In genomic region chr11:64916040-64916847, GRCh38 we compare ENCODE assay signal across 8 cellular contexts. TPM values are rescaled to one million over a fixed set of nuclear protein-coding genes. Genes with fewer than 3 reads are reported as not detected.
A peak's percentile ranks its signal among the peaks of the same experiment; 100 is the strongest.
DNase-seq lines count a peak whose midpoint lies in the region; ATAC-seq, FAIRE-seq and TF ChIP-seq lines count a peak whose summit lies in the region.

No MANE protein-coding gene starts in this region.

- H3K4me1 ChIP-seq in SJCRH30 (no peaks in the 10 kb centered on the region), mammary epithelial cell (ENCODE audit: insufficient read depth, low read length) (peaks cover 9% of the 10 kb centered on the region), keratinocyte (ENCODE audit: control insufficient read depth, extremely low read depth, insufficient read depth, low read length) (peaks cover 13% of the 10 kb centered on the region)

- H3K27me3 ChIP-seq in SJCRH30 (no peaks in the 10 kb centered on the region), mammary epithelial cell (ENCODE audit: insufficient read depth, low read length) (no peaks in the 10 kb centered on the region), keratinocyte (ENCODE audit: control insufficient read depth, extremely low read depth, insufficient read depth, low read length) (no peaks in the 10 kb centered on the region)

- in situ Hi-C loops in mammary epithelial cell (cut with MboI; ENCODE audit: low sequenced_read_pairs in 2 of 2) = no loop called here

- H3K27ac ChIP-seq in SJCRH30 (peak overlapping the region; percentile 34), mammary epithelial cell (ENCODE audit: insufficient read depth, low read depth, low read length) (peak overlapping the region; percentile 70), keratinocyte (ENCODE audit: control insufficient read depth, insufficient read depth, low read length) (peak overlapping the region; percentile 80)

- H3K9me3 ChIP-seq in SJCRH30 (replicated peaks) = no peaks in the 10 kb centered on the region
- no peaks in the 10 kb centered on the region for H3K9me3 ChIP-seq in mammary epithelial cell (replicated peaks; ENCODE audit: insufficient read depth, low read length)
- no peaks in the 10 kb centered on the region for H3K9me3 ChIP-seq in keratinocyte (ENCODE audit: control insufficient read depth, low read depth, low read length)

- ATAC-seq in HG02852 (IDR thresholded peaks at IDR 0.05; ENCODE audit: unreplicated experiment) = peak; percentile 9
- no peak for ATAC-seq in GM19463 (IDR thresholded peaks at IDR 0.05; ENCODE audit: unreplicated experiment)

- H3K4me3 ChIP-seq in SJCRH30 (peak overlapping the region; percentile 68), mammary epithelial cell (replicated peaks in 1 of 3; ENCODE audit: insufficient read depth in 1 of 3, low read depth in 2 of 3, low read length in 3 of 3) (peak overlapping the region; percentile 66 to 87 (median 71)), keratinocyte (ENCODE audit: control insufficient read depth in 2 of 3, extremely low read depth in 1 of 3, insufficient read depth in 2 of 3, low read depth in 1 of 3, low read length in 3 of 3) (peak overlapping the region; percentile 71 to 83 (median 76))

- H3K9ac ChIP-seq in mammary epithelial cell (ENCODE audit: insufficient read depth, low read length) (peak overlapping the region; percentile 88), keratinocyte (ENCODE audit: control insufficient read depth, extremely low read depth, insufficient read depth, low read length) (peak overlapping the region; percentile 95)

- WGBS in mammary epithelial cell (ENCODE audit: low coverage, missing lambda C conversion rate) = 22% methylated on average over 15 of the region's 26 CpGs

- H3K9me1 ChIP-seq in keratinocyte (ENCODE audit: control insufficient read depth, extremely low read depth, insufficient read depth, low read length) = no peaks in the 10 kb centered on the region

- intact Hi-C loops in mammary epithelial cell (cut with micrococcal nuclease) = loop anchor here (2.0 kb wide), 2 partner anchors 81 to 91 kb away; partner anchors contain the start of gene BATF2

- BruUV-seq in mammary epithelial cell (replicated peaks; lab: Mats Ljungman, UMichigan) = no TSS peak

- dilution Hi-C loops in mammary epithelial cell (cut with HindIII; ENCODE audit: low sequenced_read_pairs) = no loop called here
- dilution Hi-C loops in keratinocyte (cut with MboI; ENCODE audit: extremely low pct_ligation_motif_present, low sequenced_read_pairs) = no loop called here

- peaks cover 20% of the 10 kb centered on the region for H3K79me2 ChIP-seq in mammary epithelial cell (ENCODE audit: insufficient read depth, low read length)
- peaks cover 14% of the 10 kb centered on the region for H3K79me2 ChIP-seq in keratinocyte (ENCODE audit: control insufficient read depth, insufficient read depth, low read length)

- TF ChIP-seq CTCF in mammary epithelial cell (conservative IDR thresholded peaks at IDR 0.05 in 1 of 2, IDR thresholded peaks at IDR 0.05 in 1 of 2; ENCODE audit: extremely low read depth in 1 of 2, insufficient read depth in 1 of 2, low read depth in 1 of 2, low read length in 2 of 2) = no peak
- no peak for TF ChIP-seq CTCF in keratinocyte (optimal IDR thresholded peaks at IDR 0.05 in 1 of 3, IDR thresholded peaks at IDR 0.05 in 1 of 3, conservative IDR thresholded peaks at IDR 0.05 in 1 of 3; ENCODE audit: extremely low read depth in 1 of 3, insufficient read depth in 2 of 3, low read length in 3 of 3)

- H2AFZ ChIP-seq in mammary epithelial cell (ENCODE audit: low read depth, low read length) = peak overlapping the region; percentile 83
- H2AFZ ChIP-seq in keratinocyte (ENCODE audit: control insufficient read depth, low read length) = peak overlapping the region; percentile 61

- H3K36me3 ChIP-seq in SJCRH30 = no peaks in the 10 kb centered on the region
- H3K36me3 ChIP-seq in mammary epithelial cell (ENCODE audit: insufficient read depth, low read length) = no peaks in the 10 kb centered on the region
- H3K36me3 ChIP-seq in keratinocyte (ENCODE audit: control insufficient read depth in 2 of 2, extremely low read depth in 1 of 2, insufficient read depth in 2 of 2, low read length in 2 of 2) = peaks cover 5 to 24% of the 10 kb centered on the region in 2 experiments

- CTCF ChIA-PET in mammary epithelial cell (lab: Charles Lee; ENCODE audit: low non-redundant PET) = no interaction called here

- peak; percentile 23 for FAIRE-seq in keratinocyte (lab: Jason Lieb, UNC)

- DNase-seq in ELF-1 (ENCODE audit: low read depth, low spot score) (peak; percentile 70), SJCRH30 (peak; percentile 22 to 32), mammary epithelial cell (peak; percentile 48), keratinocyte (ENCODE audit: low read depth, low spot score) (no peak), NCI-H1930 (lab: John Stamatoyannopoulos, UW) (no peak)
- peak; percentile 12 to 17 for DNase-seq in stimulated activated CD8-positive, alpha-beta memory T cell treated with anti-CD3 and anti-CD28 coated beads, Interleukin-2, amount 100 ng/mL, for 1 hour (ENCODE audit: low read depth in 2 of 2)

- H3K4me2 ChIP-seq in mammary epithelial cell (ENCODE audit: insufficient read depth, low read depth, low read length) (peak overlapping the region; percentile 97), keratinocyte (ENCODE audit: control insufficient read depth, extremely low read depth, insufficient read depth, low read depth, low read length) (peak overlapping the region; percentile 96)

- H4K20me1 ChIP-seq in mammary epithelial cell (ENCODE audit: insufficient read depth, low read length) (no peaks in the 10 kb centered on the region), keratinocyte (ENCODE audit: control insufficient read depth, extremely low read depth, insufficient read depth, low read length) (no peaks in the 10 kb centered on the region)

RNA-seq across cellular contexts. Expression of gene ATG2A, which starts 0.8 kb away (rescaled TPM):
- total RNA-seq in SJCRH30 (2014; rRNA removed; shearing (Covaris generic)) = 6.2 and 7.4 TPM in 2 replicates
- total RNA-seq in mammary epithelial cell = 10 to 100 TPM; 20.7 to 21.0 TPM
- 7.0 TPM for polyA plus RNA-seq in mammary epithelial cell
- 9.8 TPM for polyA minus RNA-seq in mammary epithelial cell
- polyA plus RNA-seq in keratinocyte = 2.4 to 5.7 TPM (median 4.5 TPM) in 3 replicates
- polyA plus RNA-seq in keratinocyte (2011; ENCODE audit: low read depth) = 8.6 TPM
- 3.0 and 6.4 TPM in 2 replicates for polyA plus RNA-seq in keratinocyte (2011; cell fraction: cytosol; rRNA removed)
- 15.8 and 21.8 TPM in 2 replicates for polyA plus RNA-seq in keratinocyte (2011; cell fraction: nucleus; rRNA removed)
- 13.5 and 26.7 TPM in 2 replicates for polyA plus RNA-seq in keratinocyte (2012; ENCODE audit: low replicate concordance)
- 7.6 to 19.2 TPM (median 9.6 TPM) in 3 replicates for polyA minus RNA-seq in keratinocyte
- 27.4 TPM for polyA minus RNA-seq in keratinocyte (2011; cell fraction: cytosol; rRNA and poly(A)+ RNA removed)
- 18.6 and 21.2 TPM in 2 replicates for polyA minus RNA-seq in keratinocyte (2011; cell fraction: nucleus; rRNA and poly(A)+ RNA removed)

RNA-seq across cellular contexts. Expression of gene PPP2R5B, which starts 8.2 kb away (rescaled TPM):
- 4.7 and 6.4 TPM in 2 replicates for total RNA-seq in SJCRH30 (2014; rRNA removed; shearing (Covaris generic))
- total RNA-seq in mammary epithelial cell = 10 to 100 TPM; 13.8 to 32.7 TPM
- 11.4 TPM for polyA plus RNA-seq in mammary epithelial cell
- polyA minus RNA-seq in mammary epithelial cell = 14.2 TPM
- 13.7 to 20.6 TPM (median 16.4 TPM) in 3 replicates for polyA plus RNA-seq in keratinocyte
- 7.8 TPM for polyA plus RNA-seq in keratinocyte (2011; ENCODE audit: low read depth)
- polyA plus RNA-seq in keratinocyte (2011; cell fraction: cytosol; rRNA removed) = 16.3 and 20.1 TPM in 2 replicates
- polyA plus RNA-seq in keratinocyte (2011; cell fraction: nucleus; rRNA removed) = 38.1 and 45.2 TPM in 2 replicates
- polyA plus RNA-seq in keratinocyte (2012; ENCODE audit: low replicate concordance) = 14.8 and 20.4 TPM in 2 replicates
- 11.6 to 19.6 TPM (median 15.0 TPM) in 3 replicates for polyA minus RNA-seq in keratinocyte
- polyA minus RNA-seq in keratinocyte (2011; cell fraction: cytosol; rRNA and poly(A)+ RNA removed) = 12.9 TPM
- polyA minus RNA-seq in keratinocyte (2011; cell fraction: nucleus; rRNA and poly(A)+ RNA removed) = 9.4 and 19.5 TPM in 2 replicates

RNA-seq across cellular contexts. Expression of gene GPHA2, which starts 19.4 kb away (rescaled TPM):
- not detected in 2 replicates for total RNA-seq in SJCRH30 (2014; rRNA removed; shearing (Covaris generic))
- not detected for total RNA-seq in mammary epithelial cell
- not detected for polyA plus RNA-seq in mammary epithelial cell
- polyA minus RNA-seq in mammary epithelial cell = not detected
- 0.08 TPM in 1 of 3 replicates, not detected in the others for polyA plus RNA-seq in keratinocyte
- polyA plus RNA-seq in keratinocyte (2011; ENCODE audit: low read depth) = not detected
- polyA plus RNA-seq in keratinocyte (2011; cell fraction: cytosol; rRNA removed) = 0.16 and 0.34 TPM in 2 replicates
- not detected in 2 replicates for polyA plus RNA-seq in keratinocyte (2011; cell fraction: nucleus; rRNA removed)
- 0.22 TPM in 1 of 2 replicates, not detected in the other for polyA plus RNA-seq in keratinocyte (2012; ENCODE audit: low replicate concordance)
- not detected in 3 replicates for polyA minus RNA-seq in keratinocyte
- polyA minus RNA-seq in keratinocyte (2011; cell fraction: cytosol; rRNA and poly(A)+ RNA removed) = not detected
- polyA minus RNA-seq in keratinocyte (2011; cell fraction: nucleus; rRNA and poly(A)+ RNA removed) = not detected in 2 replicates

RNA-seq across cellular contexts. Expression of gene EHD1, which starts 37.8 kb away (rescaled TPM):
- total RNA-seq in SJCRH30 (2014; rRNA removed; shearing (Covaris generic)) = 43.4 and 45.0 TPM in 2 replicates
- 100 to 1,000 TPM in 1 of 2 donors, 10 to 100 TPM in 1; 71.2 to 172 TPM for total RNA-seq in mammary epithelial cell
- polyA plus RNA-seq in mammary epithelial cell = 219 TPM
- 255 TPM for polyA minus RNA-seq in mammary epithelial cell
- polyA plus RNA-seq in keratinocyte = 73.9 to 192 TPM (median 75.6 TPM) in 3 replicates
- polyA plus RNA-seq in keratinocyte (2011; ENCODE audit: low read depth) = 89.7 TPM
- polyA plus RNA-seq in keratinocyte (2011; cell fraction: cytosol; rRNA removed) = 69.4 and 117 TPM in 2 replicates
- 139 and 148 TPM in 2 replicates for polyA plus RNA-seq in keratinocyte (2011; cell fraction: nucleus; rRNA removed)
- polyA plus RNA-seq in keratinocyte (2012; ENCODE audit: low replicate concordance) = 50.2 and 134 TPM in 2 replicates
- polyA minus RNA-seq in keratinocyte = 107 to 412 TPM (median 144 TPM) in 3 replicates
- polyA minus RNA-seq in keratinocyte (2011; cell fraction: cytosol; rRNA and poly(A)+ RNA removed) = 120 TPM
- 91.0 and 135 TPM in 2 replicates for polyA minus RNA-seq in keratinocyte (2011; cell fraction: nucleus; rRNA and poly(A)+ RNA removed)

RNA-seq across cellular contexts. Expression of gene MAJIN, which starts 55.7 kb away (rescaled TPM):
- not detected in 2 replicates for total RNA-seq in SJCRH30 (2014; rRNA removed; shearing (Covaris generic))
- total RNA-seq in mammary epithelial cell = not detected
- not detected for polyA plus RNA-seq in mammary epithelial cell
- not detected for polyA minus RNA-seq in mammary epithelial cell
- polyA plus RNA-seq in keratinocyte = 0.09 TPM in 1 of 3 replicates, not detected in the others
- not detected for polyA plus RNA-seq in keratinocyte (2011; ENCODE audit: low read depth)
- polyA plus RNA-seq in keratinocyte (2011; cell fraction: cytosol; rRNA removed) = not detected in 2 replicates
- polyA plus RNA-seq in keratinocyte (2011; cell fraction: nucleus; rRNA removed) = not detected in 2 replicates
- 0.17 TPM in 1 of 2 replicates, not detected in the other for polyA plus RNA-seq in keratinocyte (2012; ENCODE audit: low replicate concordance)
- polyA minus RNA-seq in keratinocyte = not detected in 3 replicates
- polyA minus RNA-seq in keratinocyte (2011; cell fraction: cytosol; rRNA and poly(A)+ RNA removed) = not detected
- not detected in 2 replicates for polyA minus RNA-seq in keratinocyte (2011; cell fraction: nucleus; rRNA and poly(A)+ RNA removed)

Comparison
In these comparisons a context has a peak if more than half of its experiments do, and no peak if none do; other contexts are left out.
1. DNase-seq: peak in ELF-1 (single experiment), SJCRH30 (2 of 2), mammary epithelial cell (single experiment) and stimulated activated CD8-positive, alpha-beta memory T cell treated with anti-CD3 and anti-CD28 coated beads, Interleukin-2, amount 100 ng/mL, for 1 hour (2 of 2); none in keratinocyte (single experiment) and NCI-H1930 (0 of 2).
2. Peak in every context shown above with its lines, with median percentiles within 50 percentile points of each other: H3K27ac ChIP-seq and H3K4me3 ChIP-seq.